In genomic region chr7:104963378-104963990, GRCh38 we compare ENCODE assay signal across 14 cellular contexts. TPM values are rescaled to one million over a fixed set of nuclear protein-coding genes. Genes with fewer than 3 reads are reported as not detected.
DNase-seq lines count a peak whose midpoint lies in the region; ATAC-seq and TF ChIP-seq lines count a peak whose summit lies in the region.
"Had no signal": no experiment of that assay in that cellular context is flagged by ENCODE, and none has a peak within 500 bp of the region (broad histone marks: within the 10 kb centered on the region; RNA-seq: fewer than 3 reads in every experiment).

No MANE protein-coding gene starts in this region.

- H3K4me3 Mint-ChIP-seq in MCF 10A (ENCODE audit: unreplicated experiment) = no peak overlapping the region
- peak overlapping the region; percentile 46 for H3K4me3 Mint-ChIP-seq in activated T-helper 1 cell treated with anti-CD3 and anti-CD28 coated beads, Interleukin-12 subunit alpha, Interleukin-12 subunit beta, Interleukin-2, Interleukin-4 antibody, amounts not matched to agents 30 ng/mL and 10 ng/mL and 1 ng/mL, durations not matched to agents 14 hours and 24 hours and 36 hours
- no peak overlapping the region for H3K4me3 Mint-ChIP-seq in immature natural killer cell
- H3K4me3 Mint-ChIP-seq: activated naive CD8-positive, alpha-beta T cell treated with anti-CD3 and anti-CD28 coated beads, Interleukin-2, amount 10 ng/mL, durations not matched to agents 7 days and 5 days had no signal

- DNase-seq in MCF 10A (ENCODE audit: unreplicated experiment) = no peak
- DNase-seq in breast epithelium (ENCODE audit: low spot score in 2 of 2) = no peak
- DNase-seq in activated T-helper 1 cell treated with anti-CD3 and anti-CD28 coated beads, Interleukin-12 subunit alpha, Interleukin-12 subunit beta, Interleukin-2, Interleukin-4 antibody, amounts not matched to agents 30 ng/mL and 10 ng/mL and 1 ng/mL, durations not matched to agents 14 hours and 24 hours and 36 hours (ENCODE audit: low spot score) = no peak
- DNase-seq in immature natural killer cell = no peak
- no peak for DNase-seq in thoracic aorta (ENCODE audit: low spot score)
- no peak for DNase-seq in EL
- no peak for DNase-seq in NOMO-1 (lab: John Stamatoyannopoulos, UW; ENCODE audit: unreplicated experiment in 2 of 2)
- DNase-seq: activated naive CD8-positive, alpha-beta T cell treated with anti-CD3 and anti-CD28 coated beads, Interleukin-2, amount 10 ng/mL, durations not matched to agents 7 days and 5 days; DMS 273 treated with DMSO at 0.1 percent for 48 hours; hypothalamus; NCI-H2029; substantia nigra had no signal

- H3K36me3 Mint-ChIP-seq in MCF 10A (ENCODE audit: insufficient read depth, unreplicated experiment) = peaks cover 6% of the 10 kb centered on the region
- H3K36me3 Mint-ChIP-seq in activated T-helper 1 cell treated with anti-CD3 and anti-CD28 coated beads, Interleukin-12 subunit alpha, Interleukin-12 subunit beta, Interleukin-2, Interleukin-4 antibody, amounts not matched to agents 30 ng/mL and 10 ng/mL and 1 ng/mL, durations not matched to agents 14 hours and 24 hours and 36 hours (ENCODE audit: low read depth) = peaks cover 53% of the 10 kb centered on the region
- peaks cover 14 to 24% (median 19%) of the 10 kb centered on the region in 3 donors for H3K36me3 Mint-ChIP-seq in immature natural killer cell

- no peaks in the 10 kb centered on the region for H3K9me3 Mint-ChIP-seq in MCF 10A (ENCODE audit: unreplicated experiment)
- H3K9me3 Mint-ChIP-seq in activated T-helper 1 cell treated with anti-CD3 and anti-CD28 coated beads, Interleukin-12 subunit alpha, Interleukin-12 subunit beta, Interleukin-2, Interleukin-4 antibody, amounts not matched to agents 30 ng/mL and 10 ng/mL and 1 ng/mL, durations not matched to agents 14 hours and 24 hours and 36 hours = peaks cover 3% of the 10 kb centered on the region
- no peaks in the 10 kb centered on the region for H3K9me3 Mint-ChIP-seq in immature natural killer cell

- ATAC-seq in thoracic aorta (ENCODE audit: insufficient number of reproducible peaks, low FRiP score, low read depth) = no peak
- no peak for ATAC-seq in activated CD4-positive, CD25-positive, alpha-beta regulatory T cell treated with anti-CD3 and anti-CD28 coated beads, Interleukin-2, amount 50 U/mL, for 24 hours

- H3K9me3 ChIP-seq in breast epithelium (no peaks in the 10 kb centered on the region), thoracic aorta (no peaks in the 10 kb centered on the region)

- CTCF ChIA-PET in MCF 10A (lab: Yijun Ruan, JAX) = interaction anchor here (0.6 to 4.2 kb wide), 8 partner anchors 9 to 103 kb away, joined by 3 to 22 read pairs (median 4); no protein-coding TSS in a partner anchor

- H3K27me3 Mint-ChIP-seq in MCF 10A (ENCODE audit: insufficient read depth, unreplicated experiment) (no peaks in the 10 kb centered on the region), immature natural killer cell (ENCODE audit: low read depth in 3 of 3) (peaks cover 0 to 4% (median 0%) of the 10 kb centered on the region in 3 donors)
- H3K27me3 Mint-ChIP-seq in activated T-helper 1 cell treated with anti-CD3 and anti-CD28 coated beads, Interleukin-12 subunit alpha, Interleukin-12 subunit beta, Interleukin-2, Interleukin-4 antibody, amounts not matched to agents 30 ng/mL and 10 ng/mL and 1 ng/mL, durations not matched to agents 14 hours and 24 hours and 36 hours (ENCODE audit: insufficient read depth) = no peaks in the 10 kb centered on the region
- H3K27me3 Mint-ChIP-seq: activated naive CD8-positive, alpha-beta T cell treated with anti-CD3 and anti-CD28 coated beads, Interleukin-2, amount 10 ng/mL, durations not matched to agents 7 days and 5 days had no signal

- H3K4me1 ChIP-seq in breast epithelium = no peaks in the 10 kb centered on the region
- H3K4me1 ChIP-seq in thoracic aorta (ENCODE audit: control insufficient read depth in 1 of 2, low read depth in 2 of 2) = peaks cover 27 to 76% of the 10 kb centered on the region in 2 donors

- H3K36me3 ChIP-seq in breast epithelium = no peaks in the 10 kb centered on the region
- H3K36me3 ChIP-seq in thoracic aorta = no peaks in the 10 kb centered on the region
- H3K36me3 ChIP-seq: SJSA1 had no signal

- TF ChIP-seq POLR2A in breast epithelium (IDR thresholded peaks at IDR 0.05) = no peak

- H3K27me3 ChIP-seq in breast epithelium = no peaks in the 10 kb centered on the region
- no peaks in the 10 kb centered on the region for H3K27me3 ChIP-seq in thoracic aorta (replicated peaks; ENCODE audit: insufficient read depth)
- H3K27me3 ChIP-seq: SJSA1 had no signal

- H3K4me3 ChIP-seq in breast epithelium = no peak overlapping the region
- no peak overlapping the region for H3K4me3 ChIP-seq in thoracic aorta
- H3K4me3 ChIP-seq: SJSA1 had no signal

- H3K27ac ChIP-seq in breast epithelium (peak overlapping the region in 1 of 2 donors; percentile 58), thoracic aorta (peak overlapping the region; percentile 53 to 63)
- H3K27ac ChIP-seq: SJSA1 had no signal

- H3K27ac Mint-ChIP-seq in MCF 10A (ENCODE audit: low read depth, unreplicated experiment) = peak overlapping the region; percentile 68
- H3K27ac Mint-ChIP-seq in activated T-helper 1 cell treated with anti-CD3 and anti-CD28 coated beads, Interleukin-12 subunit alpha, Interleukin-12 subunit beta, Interleukin-2, Interleukin-4 antibody, amounts not matched to agents 30 ng/mL and 10 ng/mL and 1 ng/mL, durations not matched to agents 14 hours and 24 hours and 36 hours = peak overlapping the region; percentile 64
- H3K27ac Mint-ChIP-seq in immature natural killer cell = peak overlapping the region in 5 of 6 donors; percentile 12 to 86 (median 70)
- H3K27ac Mint-ChIP-seq: activated naive CD8-positive, alpha-beta T cell treated with anti-CD3 and anti-CD28 coated beads, Interleukin-2, amount 10 ng/mL, durations not matched to agents 7 days and 5 days had no signal

- BruUV-seq in MCF 10A (replicated peaks; lab: Mats Ljungman, UMichigan) = no TSS peak

- peaks cover 17% of the 10 kb centered on the region for H3K4me1 Mint-ChIP-seq in MCF 10A (ENCODE audit: insufficient read depth, unreplicated experiment)
- peaks cover 52% of the 10 kb centered on the region for H3K4me1 Mint-ChIP-seq in activated T-helper 1 cell treated with anti-CD3 and anti-CD28 coated beads, Interleukin-12 subunit alpha, Interleukin-12 subunit beta, Interleukin-2, Interleukin-4 antibody, amounts not matched to agents 30 ng/mL and 10 ng/mL and 1 ng/mL, durations not matched to agents 14 hours and 24 hours and 36 hours (ENCODE audit: low read depth)
- H3K4me1 Mint-ChIP-seq in immature natural killer cell = peaks cover 0 to 5% of the 10 kb centered on the region in 2 donors

- TF ChIP-seq CTCF in MCF 10A (IDR thresholded peaks at IDR 0.05; ENCODE audit: unreplicated experiment) (no peak), breast epithelium (IDR thresholded peaks at IDR 0.05) (no peak), thoracic aorta (IDR thresholded peaks at IDR 0.05) (no peak)

- intact Hi-C loops in MCF 10A (cut with micrococcal nuclease) = no loop called here
- intact Hi-C loops in breast epithelium (cut with DNase I; ENCODE audit: low total_unique reads) = no loop called here
- intact Hi-C loops in activated T-helper 1 cell treated with anti-CD3 and anti-CD28 coated beads, Interleukin-12 subunit alpha, Interleukin-12 subunit beta, Interleukin-2, Interleukin-4 antibody, amounts not matched to agents 30 ng/mL and 10 ng/mL and 1 ng/mL, durations not matched to agents 14 hours and 24 hours and 36 hours (cut with micrococcal nuclease) = no loop called here

- POLR2A ChIA-PET in MCF 10A (lab: Yijun Ruan, JAX) = interaction anchor here (0.9 to 9.5 kb wide), 7 partner anchors 8 to 1656 kb away, joined by 3 to 87 read pairs (median 3); partner anchors contain the start of gene KMT2E

RNA-seq across cellular contexts. Expression of gene KMT2E, which starts 50.5 kb away (rescaled TPM):
- total RNA-seq in MCF 10A (2022) = 49.7 and 53.1 TPM in 2 replicates
- 100 to 1,000 TPM in 2 of 3 donors, 10 to 100 TPM in 1; 88.2 to 184 (median 168) TPM for total RNA-seq in breast epithelium
- total RNA-seq in activated T-helper 1 cell treated with anti-CD3 and anti-CD28 coated beads, Interleukin-12 subunit alpha, Interleukin-12 subunit beta, Interleukin-2, Interleukin-4 antibody, amounts not matched to agents 30 ng/mL and 10 ng/mL and 1 ng/mL, durations not matched to agents 14 hours and 24 hours and 36 hours = 114 and 130 TPM in 2 replicates
- 100 to 1,000 TPM in 2 of 3 donors, 10 to 100 TPM in 1; 74.3 to 234 (median 114) TPM for polyA plus RNA-seq in immature natural killer cell
- 100 to 1,000 TPM; 139 to 140 TPM for total RNA-seq in thoracic aorta
